In genomic region chrX:39774804-39775112, GRCh38 we compare ENCODE assay signal across 18 cellular contexts.
DNase-seq lines count a peak whose midpoint lies in the region; ATAC-seq and TF ChIP-seq lines count a peak whose summit lies in the region.
"Had no signal": no experiment of that assay in that cellular context is flagged by ENCODE, and none has a peak within 500 bp of the region (broad histone marks: within the 10 kb centered on the region; RNA-seq: fewer than 3 reads in every experiment).

No MANE protein-coding gene starts in this region.

- no peak for DNase-seq in activated CD4-positive, alpha-beta T cell treated with anti-CD3 and anti-CD28 coated beads, Interleukin-2, amount 10 ng/mL, durations not matched to agents 7 days and 5 days
- no peak for DNase-seq in activated CD4-positive, alpha-beta T cell treated with anti-CD3 and anti-CD28 coated beads for 4 hours
- no peak for DNase-seq in Calu3
- DNase-seq in NCI-H2029 (lab: John Stamatoyannopoulos, UW), result no peak
- DNase-seq in DMS114 treated with DMSO at 0.1 percent for 48 hours (lab: John Stamatoyannopoulos, UW; ENCODE audit: unreplicated experiment), result no peak
- DNase-seq in substantia nigra (lab: John Stamatoyannopoulos, UW), result no peak
- DNase-seq: DMS79 treated with DMSO at 0.1 percent for 48 hours; HFFc6; left ventricle myocardium superior; mucosa of descending colon; NCI-H2029 treated with DMSO at 0.1 percent for 48 hours; NCI-H446; stimulated activated CD4-positive, alpha-beta T cell treated with anti-CD3 and anti-CD28 coated beads, Interleukin-4, amount 100 ng/mL, for 4 hours had no signal

- no peaks in the 10 kb centered on the region for H3K36me3 ChIP-seq in iPS-20b (ENCODE audit: insufficient read depth, low read depth, low read length)
- H3K36me3 ChIP-seq: suprapubic skin had no signal

- POLR2A ChIA-PET in activated CD4-positive, alpha-beta T cell treated with anti-CD3 and anti-CD28 coated beads, Interleukin-2, amount 10 ng/mL, durations not matched to agents 7 days and 5 days (lab: Charles Lee), result no interaction called here

- no peak overlapping the region for H3K4me3 ChIP-seq in iPS-20b (ENCODE audit: low read length)
- H3K4me3 ChIP-seq: mucosa of descending colon, suprapubic skin had no signal

- peaks cover 51% of the 10 kb centered on the region for H3K4me1 Mint-ChIP-seq in activated CD4-positive, alpha-beta T cell treated with anti-CD3 and anti-CD28 coated beads, Interleukin-2, amount 10 ng/mL, durations not matched to agents 7 days and 5 days
- H3K4me1 Mint-ChIP-seq in Calu3 (ENCODE audit: low read depth, unreplicated experiment), result peaks cover 42% of the 10 kb centered on the region
- H3K4me1 Mint-ChIP-seq in activated T-helper 17 cell treated with anti-CD3 and anti-CD28 coated beads, Interleukin-2, amount 50 U/mL, for 72 hours, result peaks cover 31% of the 10 kb centered on the region

- no peaks in the 10 kb centered on the region for H3K27me3 Mint-ChIP-seq in activated CD4-positive, alpha-beta T cell treated with anti-CD3 and anti-CD28 coated beads, Interleukin-2, amount 10 ng/mL, durations not matched to agents 7 days and 5 days
- H3K27me3 Mint-ChIP-seq in Calu3 (ENCODE audit: unreplicated experiment), result no peaks in the 10 kb centered on the region
- no peaks in the 10 kb centered on the region for H3K27me3 Mint-ChIP-seq in activated T-helper 17 cell treated with anti-CD3 and anti-CD28 coated beads, Interleukin-2, amount 50 U/mL, for 72 hours

- no peak for TF ChIP-seq CTCF in Calu3 (IDR thresholded peaks at IDR 0.05; ENCODE audit: unreplicated experiment)

- H3K4me1 ChIP-seq in iPS-20b (ENCODE audit: insufficient read depth, low read length), result peaks cover 36% of the 10 kb centered on the region
- H3K4me1 ChIP-seq: suprapubic skin had no signal

- peaks cover 6% of the 10 kb centered on the region for H3K9me3 Mint-ChIP-seq in activated CD4-positive, alpha-beta T cell treated with anti-CD3 and anti-CD28 coated beads, Interleukin-2, amount 10 ng/mL, durations not matched to agents 7 days and 5 days
- peaks cover 4% of the 10 kb centered on the region for H3K9me3 Mint-ChIP-seq in Calu3 (ENCODE audit: low read depth, unreplicated experiment)
- H3K9me3 Mint-ChIP-seq in activated T-helper 17 cell treated with anti-CD3 and anti-CD28 coated beads, Interleukin-2, amount 50 U/mL, for 72 hours, result no peaks in the 10 kb centered on the region
- H3K9me3 Mint-ChIP-seq: HFFc6 had no signal

- CTCF ChIA-PET in activated CD4-positive, alpha-beta T cell treated with anti-CD3 and anti-CD28 coated beads, Interleukin-2, amount 10 ng/mL, durations not matched to agents 7 days and 5 days (lab: Charles Lee), result interaction anchor here (0.7 kb wide), 1 partner anchor 27 kb away, joined by 3 read pairs; no protein-coding TSS in a partner anchor
- CTCF ChIA-PET in Calu3 (lab: Charles Lee), result no interaction called here

- peak overlapping the region; percentile 28; the same call in 1 of the 2 replicates for H3K9ac ChIP-seq in iPS-20b (ENCODE audit: low read depth, low read length)
- H3K9ac ChIP-seq: KMS-11 had no signal

- BruUV-seq in Calu3 (replicated peaks; lab: Mats Ljungman, UMichigan), result no TSS peak

- no peaks in the 10 kb centered on the region for H3K27me3 ChIP-seq in iPS-20b (ENCODE audit: insufficient read depth, low read length)
- H3K27me3 ChIP-seq: suprapubic skin had no signal

- intact Hi-C loops in Calu3 (cut with micrococcal nuclease; ENCODE audit: unreplicated experiment), result no loop called here

- peak overlapping the region; percentile 71 for H3K4me3 Mint-ChIP-seq in activated CD4-positive, alpha-beta T cell treated with anti-CD3 and anti-CD28 coated beads, Interleukin-2, amount 10 ng/mL, durations not matched to agents 7 days and 5 days
- H3K4me3 Mint-ChIP-seq in Calu3 (ENCODE audit: low read depth, unreplicated experiment), result peak overlapping the region; percentile 52
- H3K4me3 Mint-ChIP-seq in activated T-helper 17 cell treated with anti-CD3 and anti-CD28 coated beads, Interleukin-2, amount 50 U/mL, for 72 hours, result peak overlapping the region; percentile 84
- H3K4me3 Mint-ChIP-seq: HFFc6 had no signal

- peaks cover 3% of the 10 kb centered on the region; the same call in 1 of the 2 replicates for H3K9me3 ChIP-seq in iPS-20b (ENCODE audit: insufficient read depth, low read depth, low read length)
- H3K9me3 ChIP-seq: mucosa of descending colon, suprapubic skin had no signal

- H3K27ac ChIP-seq in iPS-20b (ENCODE audit: low read length), result no peak overlapping the region
- no peak overlapping the region for H3K27ac ChIP-seq in substantia nigra (ENCODE audit: low read depth, low read length, poor library complexity, severe bottlenecking)
- H3K27ac ChIP-seq: KMS-11, suprapubic skin had no signal

- no peak for ATAC-seq in activated T-helper 17 cell treated with anti-CD3 and anti-CD28 coated beads, Interleukin-2, amount 50 U/mL, for 72 hours (replicated peaks)
- ATAC-seq: left ventricle myocardium superior had no signal

- H3K27ac Mint-ChIP-seq in activated CD4-positive, alpha-beta T cell treated with anti-CD3 and anti-CD28 coated beads, Interleukin-2, amount 10 ng/mL, durations not matched to agents 7 days and 5 days, result peak overlapping the region; percentile 95
- H3K27ac Mint-ChIP-seq in Calu3 (ENCODE audit: unreplicated experiment), result no peak overlapping the region
- peak overlapping the region; percentile 93 for H3K27ac Mint-ChIP-seq in activated T-helper 17 cell treated with anti-CD3 and anti-CD28 coated beads, Interleukin-2, amount 50 U/mL, for 72 hours
- H3K27ac Mint-ChIP-seq: HFFc6 had no signal

- H3K36me3 Mint-ChIP-seq in activated CD4-positive, alpha-beta T cell treated with anti-CD3 and anti-CD28 coated beads, Interleukin-2, amount 10 ng/mL, durations not matched to agents 7 days and 5 days (ENCODE audit: low read depth), result peaks cover 5% of the 10 kb centered on the region
- peaks cover 9% of the 10 kb centered on the region for H3K36me3 Mint-ChIP-seq in Calu3 (ENCODE audit: insufficient read depth, unreplicated experiment)
- H3K36me3 Mint-ChIP-seq in activated T-helper 17 cell treated with anti-CD3 and anti-CD28 coated beads, Interleukin-2, amount 50 U/mL, for 72 hours (ENCODE audit: low read depth), result no peaks in the 10 kb centered on the region
- H3K36me3 Mint-ChIP-seq: CD14-positive monocyte had no signal
